Comparison of ENCODE assay signal across 8 cellular contexts in the genomic region with DNA sequence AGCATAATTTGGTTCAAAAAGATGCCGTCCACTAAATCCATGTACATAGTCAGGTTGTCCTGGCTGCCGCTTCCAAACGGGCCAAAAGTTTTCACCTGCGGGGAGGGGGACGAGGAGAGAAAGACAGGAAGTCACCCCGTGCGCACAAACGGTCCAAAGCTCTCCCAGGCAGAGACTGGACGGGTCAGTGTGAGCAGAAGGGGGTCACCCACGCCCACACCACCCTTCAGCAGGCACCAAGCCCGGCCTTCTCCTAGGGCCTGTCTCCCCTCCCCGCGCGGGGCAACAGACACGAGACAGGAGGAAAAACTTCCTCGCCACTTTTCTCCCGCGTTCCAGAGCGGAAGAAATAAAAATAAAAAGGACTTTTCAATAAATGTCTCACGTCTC. TPM values are rescaled to one million over a fixed set of nuclear protein-coding genes. Genes with fewer than 3 reads are reported as not detected.
DNase-seq lines count a peak whose midpoint lies in the region; ATAC-seq and TF ChIP-seq lines count a peak whose summit lies in the region.

No MANE protein-coding gene starts in this region.

- H3K4me1 Mint-ChIP-seq in T-helper 2 cell treated with Interferon-gamma antibody and Interleukin-4, amounts not matched to agents 5 μg/mL and 100 μg/mL, for 36 hours (ENCODE audit: low read depth): peaks cover 44% of the 10 kb centered on the region
- H3K4me1 Mint-ChIP-seq in stimulated activated effector memory CD8-positive, alpha-beta T cell treated with anti-CD3 and anti-CD28 coated beads, Interleukin-12 subunit alpha, Interleukin-12 subunit beta, amount 100 ng/mL, for 72 hours: peaks cover 36% of the 10 kb centered on the region

- no peaks in the 10 kb centered on the region for H3K9me3 Mint-ChIP-seq in T-helper 2 cell treated with Interferon-gamma antibody and Interleukin-4, amounts not matched to agents 5 μg/mL and 100 μg/mL, for 36 hours
- H3K9me3 Mint-ChIP-seq in stimulated activated effector memory CD8-positive, alpha-beta T cell treated with anti-CD3 and anti-CD28 coated beads, Interleukin-12 subunit alpha, Interleukin-12 subunit beta, amount 100 ng/mL, for 72 hours: no peaks in the 10 kb centered on the region

- H3K4me3 Mint-ChIP-seq in T-helper 2 cell treated with Interferon-gamma antibody and Interleukin-4, amounts not matched to agents 5 μg/mL and 100 μg/mL, for 36 hours: peak overlapping the region; percentile 98
- peak overlapping the region; percentile 76 for H3K4me3 Mint-ChIP-seq in stimulated activated effector memory CD8-positive, alpha-beta T cell treated with anti-CD3 and anti-CD28 coated beads, Interleukin-12 subunit alpha, Interleukin-12 subunit beta, amount 100 ng/mL, for 72 hours

- no peaks in the 10 kb centered on the region for H3K27me3 Mint-ChIP-seq in T-helper 2 cell treated with Interferon-gamma antibody and Interleukin-4, amounts not matched to agents 5 μg/mL and 100 μg/mL, for 36 hours (ENCODE audit: low read depth)

- TF ChIP-seq CTCF in VCaP (conservative IDR thresholded peaks at IDR 0.05): no peak

- intact Hi-C loops in sciatic nerve (cut with DNase I): loop anchor here (5.0 kb wide), 1 partner anchor 94 kb away; no protein-coding TSS in a partner anchor
- intact Hi-C loops in posterior vena cava (cut with DNase I): loop anchor here in 1 of 2 donors (5.0 kb wide), 1 partner anchor 94 kb away; no protein-coding TSS in a partner anchor

- peak overlapping the region; percentile 76 for H3K27ac ChIP-seq in VCaP

- H3K4me3 ChIP-seq in iPS-11a (ENCODE audit: low read depth, low read length): peak overlapping the region; percentile 79

- H3K36me3 Mint-ChIP-seq in T-helper 2 cell treated with Interferon-gamma antibody and Interleukin-4, amounts not matched to agents 5 μg/mL and 100 μg/mL, for 36 hours (ENCODE audit: low read depth): peaks cover 46% of the 10 kb centered on the region
- H3K36me3 Mint-ChIP-seq in stimulated activated effector memory CD8-positive, alpha-beta T cell treated with anti-CD3 and anti-CD28 coated beads, Interleukin-12 subunit alpha, Interleukin-12 subunit beta, amount 100 ng/mL, for 72 hours: peaks cover 60% of the 10 kb centered on the region

- H3K27ac Mint-ChIP-seq in T-helper 2 cell treated with Interferon-gamma antibody and Interleukin-4, amounts not matched to agents 5 μg/mL and 100 μg/mL, for 36 hours: peak overlapping the region; percentile 100
- peak overlapping the region; percentile 88 for H3K27ac Mint-ChIP-seq in stimulated activated effector memory CD8-positive, alpha-beta T cell treated with anti-CD3 and anti-CD28 coated beads, Interleukin-12 subunit alpha, Interleukin-12 subunit beta, amount 100 ng/mL, for 72 hours

- ATAC-seq in stimulated activated effector memory CD8-positive, alpha-beta T cell treated with anti-CD3 and anti-CD28 coated beads, Interleukin-12 subunit alpha, Interleukin-12 subunit beta, amount 100 ng/mL, for 72 hours: no peak
- no peak for ATAC-seq in sciatic nerve
- no peak for ATAC-seq in HG02981 (IDR thresholded peaks at IDR 0.05; ENCODE audit: unreplicated experiment)

- DNase-seq in T-helper 2 cell treated with Interferon-gamma antibody and Interleukin-4, amounts not matched to agents 5 μg/mL and 100 μg/mL, for 36 hours (ENCODE audit: low spot score): no peak
- no peak for DNase-seq in T-helper 2 cell
- DNase-seq in stimulated activated effector memory CD8-positive, alpha-beta T cell treated with anti-CD3 and anti-CD28 coated beads, Interleukin-12 subunit alpha, Interleukin-12 subunit beta, amount 100 ng/mL, for 72 hours (ENCODE audit: low spot score in 2 of 2): no peak
- DNase-seq in sciatic nerve (ENCODE audit: low spot score): no peak
- DNase-seq in posterior vena cava (ENCODE audit: low spot score): no peak

RNA-seq across cellular contexts. Expression of a gene that starts 0.9 kb away (rescaled TPM):
- total RNA-seq in sciatic nerve: 16.2 TPM
- 10 to 100 TPM in 1 of 2 donors, 1 to 10 TPM in 1; 7.2 to 14.9 TPM for total RNA-seq in posterior vena cava
